Comparison of ENCODE assay signal across 30 cellular contexts in genomic region chr6:70353343-70353913, GRCh38. TPM values are rescaled to one million over a fixed set of nuclear protein-coding genes. Genes with fewer than 3 reads are reported as not detected.
"Had no signal": no experiment of that assay in that cellular context is flagged by ENCODE, and none has a peak within 500 bp of the region (broad histone marks: within the 10 kb centered on the region; RNA-seq: fewer than 3 reads in every experiment).

No MANE protein-coding gene starts in this region.

- H3K36me3 ChIP-seq: left ventricle myocardium inferior, uterus had no signal

- H3K4me1 ChIP-seq: left ventricle myocardium inferior, uterus had no signal

- H3K79me2 ChIP-seq: hepatocyte had no signal

- H3K27ac Mint-ChIP-seq: activated T-cell treated with anti-CD3 and anti-CD28 coated beads, Interleukin-2, amount 50 U/mL, for 72 hours; dendritic cell treated with granulocyte-macrophage colony-stimulating factor and Interleukin-4, amounts not matched to agents 40 ng/mL and 50 ng/mL, for 4 days; immature natural killer cell; mesothelial cell of epicardium; WTC11 had no signal

- H3K4me1 Mint-ChIP-seq: immature natural killer cell; naive thymus-derived CD8-positive, alpha-beta T cell had no signal

- H3K36me3 Mint-ChIP-seq: brain; immature natural killer cell; mesothelial cell of epicardium; naive thymus-derived CD8-positive, alpha-beta T cell; WTC11 had no signal

- DNase-seq: activated CD4-positive, alpha-beta T cell treated with anti-CD3 and anti-CD28 coated beads, Interleukin-2, amount 50 U/mL, for 4 hours; activated effector memory CD4-positive, alpha-beta T cell treated with anti-CD3 and anti-CD28 coated beads, Interleukin-2, amount 50 U/mL, for 16 hours; activated naive CD4-positive, alpha-beta T cell treated with anti-CD3 and anti-CD28 coated beads, Interleukin-2, amount 50 U/mL, for 16 hours; activated T-cell treated with anti-CD3 and anti-CD28 coated beads, Interleukin-2, amount 50 U/mL, for 72 hours; aorta; caudate nucleus; effector CD4-positive, alpha-beta T cell; foreskin melanocyte; glutamatergic neuron; immature natural killer cell; left ventricle myocardium inferior; naive thymus-derived CD8-positive, alpha-beta T cell; retina; stimulated activated CD4-positive, alpha-beta T cell treated with anti-CD3 and anti-CD28 coated beads, Interleukin-2, amount 100 ng/mL, for 48 hours; stimulated activated CD8-positive, alpha-beta memory T cell treated with anti-CD3 and anti-CD28 coated beads, Interleukin-4, amount 100 ng/mL, for 48 hours; stimulated activated naive CD4-positive, alpha-beta T cell; testis; trophoblast cell; uterus had no signal

- H3K9me3 ChIP-seq: left ventricle myocardium inferior, testis, uterus had no signal

- H3K27me3 ChIP-seq: hepatocyte, testis, uterus had no signal

- H3K9me3 Mint-ChIP-seq: activated T-cell treated with anti-CD3 and anti-CD28 coated beads, Interleukin-2, amount 50 U/mL, for 72 hours; dendritic cell treated with granulocyte-macrophage colony-stimulating factor and Interleukin-4, amounts not matched to agents 40 ng/mL and 50 ng/mL, for 4 days; mesothelial cell of epicardium; WTC11 had no signal

- ATAC-seq: activated T-cell treated with anti-CD3 and anti-CD28 coated beads, Interleukin-2, amount 50 U/mL, for 72 hours; esophagus mucosa; naive thymus-derived CD8-positive, alpha-beta T cell; WTC11 had no signal

- H3K4me3 ChIP-seq: hepatocyte, left ventricle myocardium inferior, testis, uterus had no signal

- H3K4me2 ChIP-seq: hepatocyte had no signal

- H2AFZ ChIP-seq: hepatocyte had no signal

- H3K4me3 Mint-ChIP-seq: activated T-cell treated with anti-CD3 and anti-CD28 coated beads, Interleukin-2, amount 50 U/mL, for 72 hours; dendritic cell treated with granulocyte-macrophage colony-stimulating factor and Interleukin-4, amounts not matched to agents 40 ng/mL and 50 ng/mL, for 4 days; immature natural killer cell; mesothelial cell of epicardium; WTC11 had no signal

- H3K27ac ChIP-seq: left ventricle myocardium inferior, testis, uterus had no signal

RNA-seq across cellular contexts. Expression of gene COL9A1, which starts 50.5 kb away (rescaled TPM):
- total RNA-seq: activated CD8-positive, alpha-beta memory T cell treated with anti-CD3 and anti-CD28 coated beads for 36 hours; activated T-cell treated with anti-CD3 and anti-CD28 coated beads, Interleukin-2, amount 50 U/mL, for 72 hours; aorta; esophagus mucosa; kidney epithelial cell; lung microvascular endothelial cell; naive thymus-derived CD8-positive, alpha-beta T cell; osteoblast; posterior vena cava had no signal
- polyA plus RNA-seq: immature natural killer cell; naive thymus-derived CD8-positive, alpha-beta T cell had no signal
